ENCODE assay signal across 16 cellular contexts in genomic region chr15:92668086-92668485, GRCh38. TPM values are rescaled to one million over a fixed set of nuclear protein-coding genes. Genes with fewer than 3 reads are reported as not detected.
A peak's percentile ranks its signal among the peaks of the same experiment; 100 is the strongest.
DNase-seq lines count a peak whose midpoint lies in the region; TF ChIP-seq lines count a peak whose summit lies in the region.
"Had no signal": no experiment of that assay in that cellular context is flagged by ENCODE, and none has a peak within 500 bp of the region (broad histone marks: within the 10 kb centered on the region; RNA-seq: fewer than 3 reads in every experiment).

No MANE protein-coding gene starts in this region.

- peak overlapping the region in 1 of 11 experiments; percentile 45; a peak in 1 of 22 replicates for H3K27ac ChIP-seq in BLaER1 treated with 17β-estradiol and CSF1 and Interleukin-3, amounts not matched to agents 10 nM and 100 nM
- H3K27ac ChIP-seq in esophagus muscularis mucosa (replicated peaks in 1 of 4) (peak overlapping the region; percentile 80 to 93 (median 82)), ovary (peak overlapping the region; percentile 49 to 66)

- no peak overlapping the region for H3K4me3 ChIP-seq in BLaER1 treated with 17β-estradiol and CSF1 and Interleukin-3, amounts not matched to agents 10 nM and 100 nM
- H3K4me3 ChIP-seq in esophagus muscularis mucosa, result peak overlapping the region in 2 of 4 donors; percentile 6 to 31
- no peak overlapping the region for H3K4me3 ChIP-seq in ovary
- H3K4me3 ChIP-seq: GM12878 had no signal

- DNase-seq in NCI-H69 (lab: John Stamatoyannopoulos, UW), result peak; percentile 48
- no peak for DNase-seq in esophagus muscularis mucosa (ENCODE audit: extremely low spot score)
- DNase-seq in ovary, result no peak
- no peak for DNase-seq in GDM1 (lab: John Stamatoyannopoulos, UW)
- DNase-seq in NCI-H2171 (lab: John Stamatoyannopoulos, UW), result no peak
- no peak for DNase-seq in activated T-cell treated with anti-CD3 and anti-CD28 coated beads, Interleukin-2, amount 50 U/mL, for 48 hours
- DNase-seq: BE2C; CD8-positive, alpha-beta T cell; DND-41; KG1; NCI-H1436; NCI-H2029; NCI-H524; SK-N-SH had no signal

- no peak for TF ChIP-seq EP300 in esophagus muscularis mucosa (IDR thresholded peaks at IDR 0.05)
- no peak for TF ChIP-seq EP300 in ovary (IDR thresholded peaks at IDR 0.05)

- TF ChIP-seq POLR2A in esophagus muscularis mucosa (IDR thresholded peaks at IDR 0.05; ENCODE audit: low read depth) (no peak), ovary (IDR thresholded peaks at IDR 0.05) (no peak)

- no peaks in the 10 kb centered on the region for H3K9me3 ChIP-seq in BLaER1 treated with 17β-estradiol and CSF1 and Interleukin-3, amounts not matched to agents 10 nM and 100 nM (replicated peaks in 1 of 11)
- no peaks in the 10 kb centered on the region for H3K9me3 ChIP-seq in esophagus muscularis mucosa
- no peaks in the 10 kb centered on the region for H3K9me3 ChIP-seq in ovary
- H3K9me3 ChIP-seq: BE2C, SK-N-SH had no signal

- peaks cover 0 to 34% (median 16%) of the 10 kb centered on the region in 10 experiments; a peak in 16 of 20 replicates for H3K4me1 ChIP-seq in BLaER1 treated with 17β-estradiol and CSF1 and Interleukin-3, amounts not matched to agents 10 nM and 100 nM
- H3K4me1 ChIP-seq in esophagus muscularis mucosa (peaks cover 32 to 48% (median 45%) of the 10 kb centered on the region in 4 donors), ovary (ENCODE audit: insufficient read depth) (peaks cover 22% of the 10 kb centered on the region)
- H3K4me1 ChIP-seq: BE2C had no signal

- WGBS in esophagus muscularis mucosa, result 65% methylated on average over 5 of the region's 5 CpGs
- 46 to 66% (median 48%) methylated on average over 5 of the region's 5 CpGs for WGBS in ovary, 3 donors

- intact Hi-C loops in esophagus muscularis mucosa (cut with DNase I) (loop anchor here (5.0 kb wide), 1 partner anchor 46 kb away; no protein-coding TSS in a partner anchor), ovary (cut with DNase I) (loop anchor here in 1 of 4 donors (5.0 kb wide), 1 partner anchor 51 kb away; no protein-coding TSS in a partner anchor)

- TF ChIP-seq CTCF in esophagus muscularis mucosa (IDR thresholded peaks at IDR 0.05) (no peak), ovary (IDR thresholded peaks at IDR 0.05) (no peak)

- no peak overlapping the region for H3K9ac ChIP-seq in BLaER1 treated with 17β-estradiol and CSF1 and Interleukin-3, amounts not matched to agents 10 nM and 100 nM
- H3K9ac ChIP-seq: SK-N-SH had no signal

- H4K20me1 ChIP-seq in BLaER1 treated with 17β-estradiol and CSF1 and Interleukin-3, amounts not matched to agents 10 nM and 100 nM, result no peaks in the 10 kb centered on the region

- H3K27me3 ChIP-seq in BLaER1 treated with 17β-estradiol and CSF1 and Interleukin-3, amounts not matched to agents 10 nM and 100 nM, result no peaks in the 10 kb centered on the region
- H3K27me3 ChIP-seq in esophagus muscularis mucosa (no peaks in the 10 kb centered on the region), ovary (no peaks in the 10 kb centered on the region)
- H3K27me3 ChIP-seq: BE2C had no signal

- no peaks in the 10 kb centered on the region for H3K36me3 ChIP-seq in BLaER1 treated with 17β-estradiol and CSF1 and Interleukin-3, amounts not matched to agents 10 nM and 100 nM
- H3K36me3 ChIP-seq in esophagus muscularis mucosa, result no peaks in the 10 kb centered on the region
- no peaks in the 10 kb centered on the region for H3K36me3 ChIP-seq in ovary
- H3K36me3 ChIP-seq: BE2C had no signal

- peak overlapping the region in 7 of 11 experiments; percentile 35 to 55 (median 43); a peak in 10 of 22 replicates for H3K4me2 ChIP-seq in BLaER1 treated with 17β-estradiol and CSF1 and Interleukin-3, amounts not matched to agents 10 nM and 100 nM
- H3K4me2 ChIP-seq: SK-N-SH had no signal

RNA-seq across cellular contexts. Expression of gene FAM174B, which starts 12.5 kb away (rescaled TPM):
- 10 to 100 TPM in 2 of 4 donors, 1 to 10 TPM in 2; 7.5 to 15.2 (median 9.9) TPM for total RNA-seq in esophagus muscularis mucosa
- total RNA-seq in ovary, result 10 to 100 TPM in 6 of 7 donors, 1 to 10 TPM in 1; 2.5 to 31.5 (median 15.4) TPM
- polyA plus RNA-seq in ovary, result 10 to 100 TPM; 11.8 to 15.5 TPM
